ENCODE assay signal across 21 cellular contexts in genomic region chr2:66173635-66174034, GRCh38.
"Had no signal": no experiment of that assay in that cellular context is flagged by ENCODE, and none has a peak within 500 bp of the region (broad histone marks: within the 10 kb centered on the region; RNA-seq: fewer than 3 reads in every experiment).

No MANE protein-coding gene starts in this region.

- H3K36me3 ChIP-seq: esophagus muscularis mucosa, gastroesophageal sphincter, spleen, stomach, thoracic aorta, transverse colon had no signal

- H3K27me3 ChIP-seq: dorsolateral prefrontal cortex, esophagus muscularis mucosa, gastroesophageal sphincter, spleen, stomach, transverse colon had no signal

- H3K4me3 ChIP-seq: dorsolateral prefrontal cortex, esophagus muscularis mucosa, gastroesophageal sphincter, mucosa of descending colon, spleen, stomach, thoracic aorta, transverse colon had no signal

- H3K4me1 ChIP-seq: esophagus muscularis mucosa, gastroesophageal sphincter, spleen, stomach had no signal

- H3K27ac ChIP-seq: dorsolateral prefrontal cortex, esophagus muscularis mucosa, gastroesophageal sphincter, spleen, stomach, thoracic aorta, transverse colon had no signal

- DNase-seq: cortex of kidney; dorsolateral prefrontal cortex; effector memory CD4-positive, alpha-beta T cell; foreskin fibroblast; glutamatergic neuron; islet precursor cell; mammary epithelial cell; mucosa of descending colon; naive thymus-derived CD8-positive, alpha-beta T cell; posterior cingulate gyrus; spleen; stimulated activated CD4-positive, alpha-beta T cell treated with anti-CD3 and anti-CD28 coated beads, Interleukin-15, amount 100 ng/mL, for 24 hours; stimulated activated CD4-positive, alpha-beta T cell treated with anti-CD3 and anti-CD28 coated beads, Interleukin-1b, Interleukin-23, amount 100 ng/mL, for 48 hours; stimulated activated CD4-positive, alpha-beta T cell treated with anti-CD3 and anti-CD28 coated beads, Interleukin-4, amount 100 ng/mL, for 4 hours; stimulated activated naive B cell treated with anti-CD40 and anti-IgM and Interleukin-4, amounts not matched to agents 10 μg/mL and 1 μg/mL and 100 μg/mL, for 72 hours; stomach; substantia nigra; transverse colon had no signal

- H3K9me3 ChIP-seq: esophagus muscularis mucosa, gastroesophageal sphincter, mucosa of descending colon, stomach, thoracic aorta, transverse colon had no signal
